1 cellular context compared by ENCODE assay signal in genomic region chr11:115552773-115553438, GRCh38.
TF ChIP-seq lines count a peak whose summit lies in the region.

No MANE protein-coding gene starts in this region.

TF ChIP-seq in HepG2, 621 proteins besides CTCF, POLR2A, EP300 and RAD21 (continued from another document and continues in another):
- TF ChIP-seq, protein P1, sequence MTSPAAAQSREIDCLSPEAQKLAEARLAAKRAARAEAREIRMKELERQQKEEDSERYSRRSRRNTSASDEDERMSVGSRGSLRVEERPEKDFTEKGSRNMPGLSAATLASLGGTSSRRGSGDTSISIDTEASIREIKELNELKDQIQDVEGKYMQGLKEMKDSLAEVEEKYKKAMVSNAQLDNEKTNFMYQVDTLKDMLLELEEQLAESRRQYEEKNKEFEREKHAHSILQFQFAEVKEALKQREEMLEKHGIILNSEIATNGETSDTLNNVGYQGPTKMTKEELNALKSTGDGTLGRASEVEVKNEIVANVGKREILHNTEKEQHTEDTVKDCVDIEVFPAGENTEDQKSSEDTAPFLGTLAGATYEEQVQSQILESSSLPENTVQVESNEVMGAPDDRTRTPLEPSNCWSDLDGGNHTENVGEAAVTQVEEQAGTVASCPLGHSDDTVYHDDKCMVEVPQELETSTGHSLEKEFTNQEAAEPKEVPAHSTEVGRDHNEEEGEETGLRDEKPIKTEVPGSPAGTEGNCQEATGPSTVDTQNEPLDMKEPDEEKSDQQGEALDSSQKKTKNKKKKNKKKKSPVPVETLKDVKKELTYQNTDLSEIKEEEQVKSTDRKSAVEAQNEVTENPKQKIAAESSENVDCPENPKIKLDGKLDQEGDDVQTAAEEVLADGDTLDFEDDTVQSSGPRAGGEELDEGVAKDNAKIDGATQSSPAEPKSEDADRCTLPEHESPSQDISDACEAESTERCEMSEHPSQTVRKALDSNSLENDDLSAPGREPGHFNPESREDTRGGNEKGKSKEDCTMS (CRISPR knock-in tag; conservative IDR thresholded peaks at IDR 0.05) = no peak
- TF ChIP-seq TSC22D2 (CRISPR knock-in tag; IDR thresholded peaks at IDR 0.05; ENCODE audit: borderline replicate concordance) (no peak), SNAPC2 (CRISPR knock-in tag; IDR thresholded peaks at IDR 0.05) (no peak), SRSF1 (optimal IDR thresholded peaks at IDR 0.05; ENCODE audit: low read depth, low read length) (no peak), ZNF562 (CRISPR knock-in tag; IDR thresholded peaks at IDR 0.05; ENCODE audit: borderline replicate concordance) (no peak), SMAD1 (CRISPR knock-in tag; IDR thresholded peaks at IDR 0.05; ENCODE audit: borderline replicate concordance, low read depth) (no peak), NR2C2 (CRISPR knock-in tag; IDR thresholded peaks at IDR 0.05; ENCODE audit: borderline replicate concordance) (no peak; the same call in 1 of the 2 replicates), FOSL2 (CRISPR knock-in tag; IDR thresholded peaks at IDR 0.05) (no peak), ZNF484 (CRISPR knock-in tag; IDR thresholded peaks at IDR 0.05; ENCODE audit: borderline replicate concordance, low read depth) (no peak), AGO1 (IDR thresholded peaks at IDR 0.05; ENCODE audit: low read depth, low read length, poor library complexity, severe bottlenecking) (no peak), ZNF761 (CRISPR knock-in tag; conservative IDR thresholded peaks at IDR 0.05) (no peak), ZNF75D (CRISPR knock-in tag; IDR thresholded peaks at IDR 0.05; ENCODE audit: borderline replicate concordance) (no peak), ZNF558 (CRISPR knock-in tag; IDR thresholded peaks at IDR 0.05; ENCODE audit: borderline replicate concordance) (no peak), CREM (IDR thresholded peaks at IDR 0.05) (no peak), CREM (CRISPR knock-in tag; IDR thresholded peaks at IDR 0.05) (no peak), KDM3A (CRISPR knock-in tag; IDR thresholded peaks at IDR 0.05; ENCODE audit: low read depth) (no peak), FOXK2 (IDR thresholded peaks at IDR 0.05) (no peak), ZNF850 (CRISPR knock-in tag; conservative IDR thresholded peaks at IDR 0.05) (no peak), ATF1 (CRISPR knock-in tag; IDR thresholded peaks at IDR 0.05) (no peak), ZNF703 (CRISPR knock-in tag; IDR thresholded peaks at IDR 0.05; ENCODE audit: borderline replicate concordance) (no peak), PAXIP1 (CRISPR knock-in tag; conservative IDR thresholded peaks at IDR 0.05) (peak; percentile 46), ZNF230 (CRISPR knock-in tag; IDR thresholded peaks at IDR 0.05) (no peak), FOXP1 (IDR thresholded peaks at IDR 0.05) (no peak), FOXP1 (CRISPR knock-in tag; IDR thresholded peaks at IDR 0.05) (no peak), SRSF4 (IDR thresholded peaks at IDR 0.05; ENCODE audit: low read depth, low read length, poor library complexity, severe bottlenecking) (no peak), HOXA3 (CRISPR knock-in tag; IDR thresholded peaks at IDR 0.05) (no peak; the same call in 1 of the 2 replicates), ESRRA (CRISPR knock-in tag; IDR thresholded peaks at IDR 0.05; ENCODE audit: low read depth) (peak; percentile 80; the same call in 1 of the 2 replicates), ARID2 (CRISPR knock-in tag; IDR thresholded peaks at IDR 0.05; ENCODE audit: borderline replicate concordance) (no peak), JUND (CRISPR knock-in tag; IDR thresholded peaks at IDR 0.05) (no peak), GTF3A (CRISPR knock-in tag; conservative IDR thresholded peaks at IDR 0.05) (no peak), SMC3 (IDR thresholded peaks at IDR 0.05; ENCODE audit: low read length) (no peak), ZNF331 (CRISPR knock-in tag; IDR thresholded peaks at IDR 0.05) (no peak), ZSCAN30 (CRISPR knock-in tag; IDR thresholded peaks at IDR 0.05) (no peak), SALL1 (CRISPR knock-in tag; IDR thresholded peaks at IDR 0.05) (peak; percentile 61), ZMYM4 (CRISPR knock-in tag; IDR thresholded peaks at IDR 0.05) (no peak), MXD3 (CRISPR knock-in tag; IDR thresholded peaks at IDR 0.05) (no peak), ZNF263 (CRISPR knock-in tag; IDR thresholded peaks at IDR 0.05) (no peak), YY1 (IDR thresholded peaks at IDR 0.05; ENCODE audit: insufficient read depth, insufficient replicate concordance, low read depth, low read length) (no peak), NCOA2 (CRISPR knock-in tag; IDR thresholded peaks at IDR 0.05) (no peak), KLF13 (CRISPR knock-in tag; IDR thresholded peaks at IDR 0.05) (no peak), ATF7 (IDR thresholded peaks at IDR 0.05) (no peak), ATF7 (CRISPR knock-in tag; IDR thresholded peaks at IDR 0.05) (no peak), KAT7 (CRISPR knock-in tag; IDR thresholded peaks at IDR 0.05; ENCODE audit: borderline replicate concordance) (no peak), TMF1 (CRISPR knock-in tag; IDR thresholded peaks at IDR 0.05; ENCODE audit: low read depth) (no peak), RELA (CRISPR knock-in tag; IDR thresholded peaks at IDR 0.05) (no peak), KDM4B (CRISPR knock-in tag; IDR thresholded peaks at IDR 0.05) (no peak), CREBL2 (CRISPR knock-in tag; IDR thresholded peaks at IDR 0.05; ENCODE audit: borderline replicate concordance) (no peak), HDAC1 (CRISPR knock-in tag; IDR thresholded peaks at IDR 0.05) (no peak), KAT8 (CRISPR knock-in tag; IDR thresholded peaks at IDR 0.05) (no peak), SRF (IDR thresholded peaks at IDR 0.05; ENCODE audit: low read depth, low read length) (no peak), ATF7-NPFF (CRISPR knock-in tag; IDR thresholded peaks at IDR 0.05; ENCODE audit: low read depth) (no peak), NCOR1 (IDR thresholded peaks at IDR 0.05; ENCODE audit: borderline replicate concordance, low read length) (no peak), CC2D1A (CRISPR knock-in tag; IDR thresholded peaks at IDR 0.05) (no peak), HNF4G (IDR thresholded peaks at IDR 0.05; ENCODE audit: borderline replicate concordance, low read depth, low read length) (no peak; the same call in 1 of the 2 replicates), HNF4G (CRISPR knock-in tag; IDR thresholded peaks at IDR 0.05; ENCODE audit: borderline replicate concordance, low read depth) (no peak)
- TF ChIP-seq, protein P2, sequence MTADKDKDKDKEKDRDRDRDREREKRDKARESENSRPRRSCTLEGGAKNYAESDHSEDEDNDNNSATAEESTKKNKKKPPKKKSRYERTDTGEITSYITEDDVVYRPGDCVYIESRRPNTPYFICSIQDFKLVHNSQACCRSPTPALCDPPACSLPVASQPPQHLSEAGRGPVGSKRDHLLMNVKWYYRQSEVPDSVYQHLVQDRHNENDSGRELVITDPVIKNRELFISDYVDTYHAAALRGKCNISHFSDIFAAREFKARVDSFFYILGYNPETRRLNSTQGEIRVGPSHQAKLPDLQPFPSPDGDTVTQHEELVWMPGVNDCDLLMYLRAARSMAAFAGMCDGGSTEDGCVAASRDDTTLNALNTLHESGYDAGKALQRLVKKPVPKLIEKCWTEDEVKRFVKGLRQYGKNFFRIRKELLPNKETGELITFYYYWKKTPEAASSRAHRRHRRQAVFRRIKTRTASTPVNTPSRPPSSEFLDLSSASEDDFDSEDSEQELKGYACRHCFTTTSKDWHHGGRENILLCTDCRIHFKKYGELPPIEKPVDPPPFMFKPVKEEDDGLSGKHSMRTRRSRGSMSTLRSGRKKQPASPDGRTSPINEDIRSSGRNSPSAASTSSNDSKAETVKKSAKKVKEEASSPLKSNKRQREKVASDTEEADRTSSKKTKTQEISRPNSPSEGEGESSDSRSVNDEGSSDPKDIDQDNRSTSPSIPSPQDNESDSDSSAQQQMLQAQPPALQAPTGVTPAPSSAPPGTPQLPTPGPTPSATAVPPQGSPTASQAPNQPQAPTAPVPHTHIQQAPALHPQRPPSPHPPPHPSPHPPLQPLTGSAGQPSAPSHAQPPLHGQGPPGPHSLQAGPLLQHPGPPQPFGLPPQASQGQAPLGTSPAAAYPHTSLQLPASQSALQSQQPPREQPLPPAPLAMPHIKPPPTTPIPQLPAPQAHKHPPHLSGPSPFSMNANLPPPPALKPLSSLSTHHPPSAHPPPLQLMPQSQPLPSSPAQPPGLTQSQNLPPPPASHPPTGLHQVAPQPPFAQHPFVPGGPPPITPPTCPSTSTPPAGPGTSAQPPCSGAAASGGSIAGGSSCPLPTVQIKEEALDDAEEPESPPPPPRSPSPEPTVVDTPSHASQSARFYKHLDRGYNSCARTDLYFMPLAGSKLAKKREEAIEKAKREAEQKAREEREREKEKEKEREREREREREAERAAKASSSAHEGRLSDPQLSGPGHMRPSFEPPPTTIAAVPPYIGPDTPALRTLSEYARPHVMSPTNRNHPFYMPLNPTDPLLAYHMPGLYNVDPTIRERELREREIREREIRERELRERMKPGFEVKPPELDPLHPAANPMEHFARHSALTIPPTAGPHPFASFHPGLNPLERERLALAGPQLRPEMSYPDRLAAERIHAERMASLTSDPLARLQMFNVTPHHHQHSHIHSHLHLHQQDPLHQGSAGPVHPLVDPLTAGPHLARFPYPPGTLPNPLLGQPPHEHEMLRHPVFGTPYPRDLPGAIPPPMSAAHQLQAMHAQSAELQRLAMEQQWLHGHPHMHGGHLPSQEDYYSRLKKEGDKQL (CRISPR knock-in tag; IDR thresholded peaks at IDR 0.05; ENCODE audit: low read depth) = no peak
- TF ChIP-seq, protein P3, sequence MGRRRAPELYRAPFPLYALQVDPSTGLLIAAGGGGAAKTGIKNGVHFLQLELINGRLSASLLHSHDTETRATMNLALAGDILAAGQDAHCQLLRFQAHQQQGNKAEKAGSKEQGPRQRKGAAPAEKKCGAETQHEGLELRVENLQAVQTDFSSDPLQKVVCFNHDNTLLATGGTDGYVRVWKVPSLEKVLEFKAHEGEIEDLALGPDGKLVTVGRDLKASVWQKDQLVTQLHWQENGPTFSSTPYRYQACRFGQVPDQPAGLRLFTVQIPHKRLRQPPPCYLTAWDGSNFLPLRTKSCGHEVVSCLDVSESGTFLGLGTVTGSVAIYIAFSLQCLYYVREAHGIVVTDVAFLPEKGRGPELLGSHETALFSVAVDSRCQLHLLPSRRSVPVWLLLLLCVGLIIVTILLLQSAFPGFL (CRISPR knock-in tag; IDR thresholded peaks at IDR 0.05) = no peak
- TF ChIP-seq, protein P4, sequence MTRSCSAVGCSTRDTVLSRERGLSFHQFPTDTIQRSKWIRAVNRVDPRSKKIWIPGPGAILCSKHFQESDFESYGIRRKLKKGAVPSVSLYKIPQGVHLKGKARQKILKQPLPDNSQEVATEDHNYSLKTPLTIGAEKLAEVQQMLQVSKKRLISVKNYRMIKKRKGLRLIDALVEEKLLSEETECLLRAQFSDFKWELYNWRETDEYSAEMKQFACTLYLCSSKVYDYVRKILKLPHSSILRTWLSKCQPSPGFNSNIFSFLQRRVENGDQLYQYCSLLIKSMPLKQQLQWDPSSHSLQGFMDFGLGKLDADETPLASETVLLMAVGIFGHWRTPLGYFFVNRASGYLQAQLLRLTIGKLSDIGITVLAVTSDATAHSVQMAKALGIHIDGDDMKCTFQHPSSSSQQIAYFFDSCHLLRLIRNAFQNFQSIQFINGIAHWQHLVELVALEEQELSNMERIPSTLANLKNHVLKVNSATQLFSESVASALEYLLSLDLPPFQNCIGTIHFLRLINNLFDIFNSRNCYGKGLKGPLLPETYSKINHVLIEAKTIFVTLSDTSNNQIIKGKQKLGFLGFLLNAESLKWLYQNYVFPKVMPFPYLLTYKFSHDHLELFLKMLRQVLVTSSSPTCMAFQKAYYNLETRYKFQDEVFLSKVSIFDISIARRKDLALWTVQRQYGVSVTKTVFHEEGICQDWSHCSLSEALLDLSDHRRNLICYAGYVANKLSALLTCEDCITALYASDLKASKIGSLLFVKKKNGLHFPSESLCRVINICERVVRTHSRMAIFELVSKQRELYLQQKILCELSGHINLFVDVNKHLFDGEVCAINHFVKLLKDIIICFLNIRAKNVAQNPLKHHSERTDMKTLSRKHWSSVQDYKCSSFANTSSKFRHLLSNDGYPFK (CRISPR knock-in tag; IDR thresholded peaks at IDR 0.05; ENCODE audit: borderline replicate concordance) = no peak
